Comparison of ENCODE assay signal across 1 cellular context in the genomic region with DNA sequence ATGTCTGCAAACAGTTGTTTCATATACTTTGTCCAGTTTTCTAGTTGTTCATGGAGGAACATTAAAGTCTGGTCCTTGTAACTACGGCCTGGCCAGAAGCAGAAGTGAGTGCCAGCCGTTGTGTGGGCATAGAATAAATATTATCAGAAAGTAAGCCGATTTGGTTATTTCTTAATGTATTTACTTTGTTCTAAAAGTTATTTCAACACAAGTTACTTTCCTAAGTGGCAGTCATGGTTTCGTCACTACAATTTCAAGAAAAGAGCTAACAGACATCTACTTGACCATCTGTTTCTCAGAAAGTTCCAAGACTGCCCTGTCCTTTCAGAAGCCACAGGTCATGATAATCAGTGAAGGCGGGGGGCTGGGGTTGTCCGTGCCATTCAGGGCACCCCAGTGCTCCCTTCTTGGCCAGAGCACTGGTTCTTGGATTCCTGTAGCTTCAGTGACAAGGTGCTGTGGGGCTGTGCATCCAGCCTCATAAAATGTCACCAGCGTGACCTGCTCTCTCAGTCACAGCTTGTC.
TF ChIP-seq lines count a peak whose summit lies in the region.

No MANE protein-coding gene starts in this region.

TF ChIP-seq in HepG2, 621 proteins besides CTCF, POLR2A, EP300 and RAD21:
- TF ChIP-seq ZNF264 (CRISPR knock-in tag; IDR thresholded peaks at IDR 0.05) (no peak), SMARCC2 (IDR thresholded peaks at IDR 0.05) (no peak), SP4 (CRISPR knock-in tag; IDR thresholded peaks at IDR 0.05) (0 out of 2 replicates have a peak, but pooled peaks have one; percentile 13), PATZ1 (CRISPR knock-in tag; IDR thresholded peaks at IDR 0.05) (no peak)
